Comparison of ENCODE assay signal across 1 cellular context in the genomic region with DNA sequence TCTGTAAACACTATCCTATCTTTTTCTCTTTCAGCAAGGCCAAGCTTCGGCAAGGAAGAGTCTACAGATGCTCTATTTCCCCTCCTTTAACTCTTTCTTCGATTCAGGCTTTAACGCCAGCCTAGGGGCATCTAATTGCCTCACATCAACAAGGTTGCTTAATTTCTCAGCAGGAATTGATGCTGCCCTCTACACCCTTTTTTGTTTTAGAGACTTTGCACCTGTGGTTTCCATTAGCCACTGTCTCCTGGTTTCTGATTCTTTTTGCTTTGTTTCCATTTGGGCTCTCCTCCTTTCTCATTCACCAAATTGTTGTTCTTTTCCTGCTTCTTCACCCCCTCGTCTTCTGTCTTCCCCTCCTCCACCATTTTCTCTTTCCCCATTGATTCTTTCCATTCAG.
TF ChIP-seq lines count a peak whose summit lies in the region.

No MANE protein-coding gene starts in this region.

TF ChIP-seq in H1, 55 proteins besides CTCF, POLR2A, EP300 and RAD21:
- no peak for TF ChIP-seq GTF2F1 (IDR thresholded peaks at IDR 0.05; ENCODE audit: borderline replicate concordance, low read depth, low read length)
- TF ChIP-seq NANOG (IDR thresholded peaks at IDR 0.05; ENCODE audit: insufficient read depth, low read depth, low read length, poor library complexity, severe bottlenecking) = peak; percentile 84
- TF ChIP-seq SP1 (IDR thresholded peaks at IDR 0.05; ENCODE audit: low read depth, low read length) = 0 out of 2 replicates have a peak, but pooled peaks have one; percentile 29
- peak; percentile 77 for TF ChIP-seq CEBPB (IDR thresholded peaks at IDR 0.05; ENCODE audit: low read depth, low read length)
- TF ChIP-seq TCF12 (IDR thresholded peaks at IDR 0.05; ENCODE audit: low read depth, low read length) = peak; percentile 73; the same call in 1 of the 2 replicates
